In the genomic region with DNA sequence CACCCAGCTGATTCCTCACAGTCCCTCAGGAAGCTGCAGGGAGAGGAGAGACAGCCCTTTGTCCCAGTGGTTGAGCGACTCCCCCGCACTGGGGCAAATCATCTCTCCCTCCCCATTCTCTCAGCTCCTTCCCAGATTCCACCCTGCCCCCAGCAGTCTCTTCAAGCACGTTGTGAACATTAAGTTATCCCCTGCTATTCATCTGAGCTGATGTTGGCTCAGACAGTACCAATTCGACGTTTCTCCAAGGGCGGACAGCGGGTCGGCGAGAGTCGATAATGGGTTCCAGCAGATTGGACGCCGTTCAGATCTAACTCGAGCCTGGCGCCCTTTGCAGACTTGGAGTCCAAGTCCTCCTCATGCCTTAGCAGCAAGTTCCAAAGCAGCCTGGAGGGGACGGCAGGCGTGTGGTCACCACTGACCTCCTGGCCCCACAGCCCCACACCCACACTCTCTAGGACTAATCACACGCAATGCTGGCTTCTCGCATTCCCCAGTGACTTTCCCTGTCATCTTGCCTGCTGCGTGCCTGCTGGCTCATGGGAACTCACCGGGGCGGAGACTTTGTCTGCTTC, we compare ENCODE assay signal across 12 cellular contexts.
DNase-seq lines count a peak whose midpoint lies in the region; ATAC-seq, FAIRE-seq and TF ChIP-seq lines count a peak whose summit lies in the region.
"Had no signal": no experiment of that assay in that cellular context is flagged by ENCODE, and none has a peak within 500 bp of the region (broad histone marks: within the 10 kb centered on the region; RNA-seq: fewer than 3 reads in every experiment).

No MANE protein-coding gene starts in this region.

- POLR2A ChIA-PET in WTC11 (lab: Charles Lee): no interaction called here
- POLR2A ChIA-PET in activated CD4-positive, alpha-beta T cell treated with anti-CD3 and anti-CD28 coated beads for 36 hours (lab: Charles Lee): no interaction called here

- H3K27me3 ChIP-seq in gastroesophageal sphincter: no peaks in the 10 kb centered on the region
- no peaks in the 10 kb centered on the region for H3K27me3 ChIP-seq in pancreas

- no peak for TF ChIP-seq CTCF in AG09319 (IDR thresholded peaks at IDR 0.05; ENCODE audit: low read depth, low read length)
- TF ChIP-seq CTCF in WTC11 (IDR thresholded peaks at IDR 0.05): no peak
- TF ChIP-seq CTCF in gastroesophageal sphincter (IDR thresholded peaks at IDR 0.05): no peak
- no peak for TF ChIP-seq CTCF in pancreas (IDR thresholded peaks at IDR 0.05)

- H3K9me3 Mint-ChIP-seq in WTC11: no peaks in the 10 kb centered on the region
- no peaks in the 10 kb centered on the region for H3K9me3 Mint-ChIP-seq in activated CD4-positive, alpha-beta T cell treated with anti-CD3 and anti-CD28 coated beads for 36 hours (ENCODE audit: low read depth)
- H3K9me3 Mint-ChIP-seq: nephron progenitor cell, type B pancreatic cell had no signal

- no peak for TF ChIP-seq POLR2A in gastroesophageal sphincter (IDR thresholded peaks at IDR 0.05)

- H3K4me3 ChIP-seq in gastroesophageal sphincter (no peak overlapping the region), pancreas (no peak overlapping the region)

- no peaks in the 10 kb centered on the region for H3K27me3 Mint-ChIP-seq in WTC11 (ENCODE audit: low read depth)
- H3K27me3 Mint-ChIP-seq in activated CD4-positive, alpha-beta T cell treated with anti-CD3 and anti-CD28 coated beads for 36 hours: no peaks in the 10 kb centered on the region
- H3K27me3 Mint-ChIP-seq: type B pancreatic cell had no signal

- WGBS in gastroesophageal sphincter (ENCODE audit: low coverage in 1 of 2), 2 donors: 50 to 63% methylated on average over 4 to 7 of the region's 21 CpGs
- WGBS in pancreas, 2 donors: 85 to 89% methylated on average over 21 of the region's 21 CpGs

- H3K9me3 ChIP-seq in gastroesophageal sphincter (no peaks in the 10 kb centered on the region), pancreas (no peaks in the 10 kb centered on the region)

- no peaks in the 10 kb centered on the region for H3K36me3 Mint-ChIP-seq in WTC11
- peaks cover 3% of the 10 kb centered on the region for H3K36me3 Mint-ChIP-seq in activated CD4-positive, alpha-beta T cell treated with anti-CD3 and anti-CD28 coated beads for 36 hours (ENCODE audit: low read depth)

- no peak for FAIRE-seq in pancreas (lab: Jason Lieb, UNC)

- CTCF ChIA-PET in WTC11 (lab: Charles Lee): interaction anchor here (0.5 to 1.2 kb wide), 6 partner anchors 21 to 594 kb away, joined by 3 to 5 read pairs (median 4); no protein-coding TSS in a partner anchor
- CTCF ChIA-PET in activated CD4-positive, alpha-beta T cell treated with anti-CD3 and anti-CD28 coated beads for 36 hours (lab: Charles Lee): interaction anchor here (1.2 kb wide), 1 partner anchor 8 kb away, joined by 3 read pairs; no protein-coding TSS in a partner anchor

- no peak for TF ChIP-seq EP300 in gastroesophageal sphincter (IDR thresholded peaks at IDR 0.05)

- intact Hi-C loops in pancreas (cut with DNase I): no loop called here
- intact Hi-C loops in activated CD4-positive, alpha-beta T cell treated with anti-CD3 and anti-CD28 coated beads for 36 hours (cut with DNase I, micrococcal nuclease): no loop called here

- H3K27ac ChIP-seq in gastroesophageal sphincter (no peak overlapping the region), pancreas (no peak overlapping the region)

- DNase-seq in AG09319 (ENCODE audit: extremely low read depth, low read depth) (peak; percentile 94), WTC11 (ENCODE audit: low spot score) (no peak), pancreas (peak in 3 of 6 donors; percentile 19 to 30 (median 27)), NCI-H1930 (lab: John Stamatoyannopoulos, UW) (no peak), NCI-H187 (lab: John Stamatoyannopoulos, UW) (no peak), ureter (ENCODE audit: low spot score) (no peak)
- no peak for DNase-seq in activated CD4-positive, alpha-beta T cell treated with anti-CD3 and anti-CD28 coated beads for 36 hours
- DNase-seq: dermis blood vessel endothelial cell, glutamatergic neuron, nephron progenitor cell had no signal

- no peak for ATAC-seq in WTC11
- ATAC-seq in gastroesophageal sphincter: peak; percentile 75
- ATAC-seq in pancreas: peak in 3 of 4 donors; percentile 31 to 55 (median 42)
- ATAC-seq in activated CD4-positive, alpha-beta T cell treated with anti-CD3 and anti-CD28 coated beads for 36 hours: no peak

- H3K4me1 ChIP-seq in gastroesophageal sphincter (no peaks in the 10 kb centered on the region), pancreas (no peaks in the 10 kb centered on the region)

- peaks cover 45% of the 10 kb centered on the region for H3K4me1 Mint-ChIP-seq in WTC11
- H3K4me1 Mint-ChIP-seq in activated CD4-positive, alpha-beta T cell treated with anti-CD3 and anti-CD28 coated beads for 36 hours: peaks cover 42% of the 10 kb centered on the region

- H3K4me3 Mint-ChIP-seq in WTC11: no peak overlapping the region
- H3K4me3 Mint-ChIP-seq in activated CD4-positive, alpha-beta T cell treated with anti-CD3 and anti-CD28 coated beads for 36 hours: no peak overlapping the region
- H3K4me3 Mint-ChIP-seq: nephron progenitor cell, type B pancreatic cell had no signal

- H3K36me3 ChIP-seq in gastroesophageal sphincter (no peaks in the 10 kb centered on the region), pancreas (no peaks in the 10 kb centered on the region)

- H3K27ac Mint-ChIP-seq in WTC11: peak overlapping the region; percentile 28; the same call in 1 of the 2 replicates
- no peak overlapping the region for H3K27ac Mint-ChIP-seq in activated CD4-positive, alpha-beta T cell treated with anti-CD3 and anti-CD28 coated beads for 36 hours
- H3K27ac Mint-ChIP-seq: nephron progenitor cell, type B pancreatic cell had no signal

TF ChIP-seq in WTC11, 78 proteins besides CTCF, POLR2A, EP300 and RAD21 (continues in another document):
- TF ChIP-seq, protein P1, sequence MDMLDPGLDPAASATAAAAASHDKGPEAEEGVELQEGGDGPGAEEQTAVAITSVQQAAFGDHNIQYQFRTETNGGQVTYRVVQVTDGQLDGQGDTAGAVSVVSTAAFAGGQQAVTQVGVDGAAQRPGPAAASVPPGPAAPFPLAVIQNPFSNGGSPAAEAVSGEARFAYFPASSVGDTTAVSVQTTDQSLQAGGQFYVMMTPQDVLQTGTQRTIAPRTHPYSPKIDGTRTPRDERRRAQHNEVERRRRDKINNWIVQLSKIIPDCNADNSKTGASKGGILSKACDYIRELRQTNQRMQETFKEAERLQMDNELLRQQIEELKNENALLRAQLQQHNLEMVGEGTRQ (CRISPR knock-in tag; IDR thresholded peaks at IDR 0.05): no peak
- TF ChIP-seq, protein P2, sequence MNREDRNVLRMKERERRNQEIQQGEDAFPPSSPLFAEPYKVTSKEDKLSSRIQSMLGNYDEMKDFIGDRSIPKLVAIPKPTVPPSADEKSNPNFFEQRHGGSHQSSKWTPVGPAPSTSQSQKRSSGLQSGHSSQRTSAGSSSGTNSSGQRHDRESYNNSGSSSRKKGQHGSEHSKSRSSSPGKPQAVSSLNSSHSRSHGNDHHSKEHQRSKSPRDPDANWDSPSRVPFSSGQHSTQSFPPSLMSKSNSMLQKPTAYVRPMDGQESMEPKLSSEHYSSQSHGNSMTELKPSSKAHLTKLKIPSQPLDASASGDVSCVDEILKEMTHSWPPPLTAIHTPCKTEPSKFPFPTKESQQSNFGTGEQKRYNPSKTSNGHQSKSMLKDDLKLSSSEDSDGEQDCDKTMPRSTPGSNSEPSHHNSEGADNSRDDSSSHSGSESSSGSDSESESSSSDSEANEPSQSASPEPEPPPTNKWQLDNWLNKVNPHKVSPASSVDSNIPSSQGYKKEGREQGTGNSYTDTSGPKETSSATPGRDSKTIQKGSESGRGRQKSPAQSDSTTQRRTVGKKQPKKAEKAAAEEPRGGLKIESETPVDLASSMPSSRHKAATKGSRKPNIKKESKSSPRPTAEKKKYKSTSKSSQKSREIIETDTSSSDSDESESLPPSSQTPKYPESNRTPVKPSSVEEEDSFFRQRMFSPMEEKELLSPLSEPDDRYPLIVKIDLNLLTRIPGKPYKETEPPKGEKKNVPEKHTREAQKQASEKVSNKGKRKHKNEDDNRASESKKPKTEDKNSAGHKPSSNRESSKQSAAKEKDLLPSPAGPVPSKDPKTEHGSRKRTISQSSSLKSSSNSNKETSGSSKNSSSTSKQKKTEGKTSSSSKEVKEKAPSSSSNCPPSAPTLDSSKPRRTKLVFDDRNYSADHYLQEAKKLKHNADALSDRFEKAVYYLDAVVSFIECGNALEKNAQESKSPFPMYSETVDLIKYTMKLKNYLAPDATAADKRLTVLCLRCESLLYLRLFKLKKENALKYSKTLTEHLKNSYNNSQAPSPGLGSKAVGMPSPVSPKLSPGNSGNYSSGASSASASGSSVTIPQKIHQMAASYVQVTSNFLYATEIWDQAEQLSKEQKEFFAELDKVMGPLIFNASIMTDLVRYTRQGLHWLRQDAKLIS (CRISPR knock-in tag; IDR thresholded peaks at IDR 0.05; ENCODE audit: borderline replicate concordance): no peak
- TF ChIP-seq, protein P3, sequence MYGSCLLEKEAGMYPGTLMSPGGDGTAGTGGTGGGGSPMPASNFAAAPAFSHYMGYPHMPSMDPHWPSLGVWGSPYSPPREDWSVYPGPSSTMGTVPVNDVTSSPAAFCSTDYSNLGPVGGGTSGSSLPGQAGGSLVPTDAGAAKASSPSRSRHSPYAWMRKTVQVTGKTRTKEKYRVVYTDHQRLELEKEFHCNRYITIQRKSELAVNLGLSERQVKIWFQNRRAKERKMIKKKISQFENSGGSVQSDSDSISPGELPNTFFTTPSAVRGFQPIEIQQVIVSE (CRISPR knock-in tag; IDR thresholded peaks at IDR 0.05; ENCODE audit: borderline replicate concordance): no peak
- TF ChIP-seq CREB1 (CRISPR knock-in tag; IDR thresholded peaks at IDR 0.05): no peak
- TF ChIP-seq ZNF121 (CRISPR knock-in tag; IDR thresholded peaks at IDR 0.05): no peak

Comparison
In these comparisons a context has a peak if more than half of its experiments do, and no peak if none do; other contexts are left out.
1. ATAC-seq: peak in gastroesophageal sphincter (single experiment) and pancreas (3 of 4); none in WTC11 (single experiment) and activated CD4-positive, alpha-beta T cell treated with anti-CD3 and anti-CD28 coated beads for 36 hours (single experiment).